ENCODE assay signal across 3 cellular contexts in genomic region chr10:31192475-31192874, GRCh38.
A peak's percentile ranks its signal among the peaks of the same experiment; 100 is the strongest.
TF ChIP-seq lines count a peak whose summit lies in the region.

No MANE protein-coding gene starts in this region.

TF ChIP-seq in SK-N-SH treated with all-trans-retinoic acid at 6 μM for 48 hours, 23 proteins besides CTCF, POLR2A, EP300 and RAD21 (continued from another document):
- no peak for TF ChIP-seq TSHZ2 (CRISPR knock-in tag; IDR thresholded peaks at IDR 0.05)
- no peak for TF ChIP-seq ZNF565 (CRISPR knock-in tag; conservative IDR thresholded peaks at IDR 0.05; ENCODE audit: low read depth)
- peak; percentile 94 for TF ChIP-seq ZFP3 (CRISPR knock-in tag; IDR thresholded peaks at IDR 0.05)

TF ChIP-seq in SK-N-SH, 30 proteins besides CTCF, POLR2A, EP300 and RAD21 (continued from another document):
- TF ChIP-seq TAF1 (IDR thresholded peaks at IDR 0.05; ENCODE audit: borderline replicate concordance, low read depth, low read length), result no peak
- no peak for TF ChIP-seq USF1 (IDR thresholded peaks at IDR 0.05; ENCODE audit: borderline replicate concordance, low read depth)
- no peak for TF ChIP-seq GATA2 (CRISPR knock-in tag; IDR thresholded peaks at IDR 0.05)
- no peak for TF ChIP-seq FOXJ3 (CRISPR knock-in tag; IDR thresholded peaks at IDR 0.05)
- no peak for TF ChIP-seq PBX3 (IDR thresholded peaks at IDR 0.05)
- no peak for TF ChIP-seq SMC3 (IDR thresholded peaks at IDR 0.05; ENCODE audit: low read depth, low read length)
- TF ChIP-seq YY1 (IDR thresholded peaks at IDR 0.05; ENCODE audit: low read depth), result no peak
- TF ChIP-seq CHD2 (IDR thresholded peaks at IDR 0.05; ENCODE audit: low read length, partially characterized antibody), result no peak
- TF ChIP-seq EZH2phosphoT487 (IDR thresholded peaks at IDR 0.05; ENCODE audit: borderline replicate concordance, low read depth), result no peak
- no peak for TF ChIP-seq ZBTB33 (IDR thresholded peaks at IDR 0.05; ENCODE audit: borderline replicate concordance, low read depth)
- no peak for TF ChIP-seq MEF2A (IDR thresholded peaks at IDR 0.05; ENCODE audit: borderline replicate concordance, low read depth)
- TF ChIP-seq NRF1 (IDR thresholded peaks at IDR 0.05; ENCODE audit: low read depth, low read length), result no peak
- no peak for TF ChIP-seq RCOR1 (IDR thresholded peaks at IDR 0.05; ENCODE audit: low read length)
- no peak for TF ChIP-seq REST (IDR thresholded peaks at IDR 0.05; ENCODE audit: low read depth, low read length)
- TF ChIP-seq MXI1 (IDR thresholded peaks at IDR 0.05; ENCODE audit: low read depth, low read length), result no peak

TF ChIP-seq in HEK293, 187 proteins besides CTCF, POLR2A, EP300 and RAD21 (continued from another document):
- TF ChIP-seq ZNF112 (tag by site-specific recombination; IDR thresholded peaks at IDR 0.05) (no peak), HOXA7 (CRISPR knock-in tag; IDR thresholded peaks at IDR 0.05; ENCODE audit: borderline replicate concordance) (no peak), ZNF37A (tag by site-specific recombination; IDR thresholded peaks at IDR 0.05) (no peak), RBAK (tag by site-specific recombination; IDR thresholded peaks at IDR 0.05) (no peak)
